Comparison of ENCODE assay signal across 18 cellular contexts in genomic region chr2:233815861-233816260, GRCh38. TPM values are rescaled to one million over a fixed set of nuclear protein-coding genes. Genes with fewer than 3 reads are reported as not detected.
DNase-seq lines count a peak whose midpoint lies in the region; ATAC-seq, FAIRE-seq and TF ChIP-seq lines count a peak whose summit lies in the region.
"Had no signal": no experiment of that assay in that cellular context is flagged by ENCODE, and none has a peak within 500 bp of the region (broad histone marks: within the 10 kb centered on the region; RNA-seq: fewer than 3 reads in every experiment).

No MANE protein-coding gene starts in this region.

- CTCF ChIA-PET in HepG2 (lab: Yijun Ruan, JAX; ENCODE audit: low intra/inter-chr PET ratio, low total read pairs): no interaction called here

- H3K4me1 ChIP-seq in HepG2 (ENCODE audit: insufficient read depth, low read length) (peaks cover 23% of the 10 kb centered on the region), right lobe of liver (peaks cover 0 to 13% (median 0%) of the 10 kb centered on the region in 4 donors), adipocyte (ENCODE audit: control insufficient read depth, insufficient read depth, low read length) (peaks cover 28% of the 10 kb centered on the region), smooth muscle cell (ENCODE audit: low read depth) (no peaks in the 10 kb centered on the region)
- H3K4me1 ChIP-seq: Caco-2 had no signal

- BruUV-seq in HepG2 (replicated peaks; lab: Mats Ljungman, UMichigan): no TSS peak

- TF ChIP-seq EP300 in HepG2 (IDR thresholded peaks at IDR 0.05; ENCODE audit: low read depth in 2 of 2, low read length in 2 of 2) (no peak), HepG2 (CRISPR knock-in tag; IDR thresholded peaks at IDR 0.05; ENCODE audit: borderline replicate concordance) (no peak)

- no peak for DNase-seq in HepG2 (ENCODE audit: low spot score)
- no peak for DNase-seq in right lobe of liver
- peak; percentile 67 for DNase-seq in adipocyte (ENCODE audit: low read depth)
- DNase-seq in fibroblast of the aortic adventitia (ENCODE audit: low read depth): peak; percentile 41
- no peak for DNase-seq in NCI-H82 treated with DMSO at 0.1 percent for 48 hours (lab: John Stamatoyannopoulos, UW; ENCODE audit: unreplicated experiment)
- DNase-seq in smooth muscle cell (lab: John Stamatoyannopoulos, UW; ENCODE audit: unreplicated experiment): no peak
- DNase-seq in DMS114 treated with DMSO at 0.1 percent for 48 hours (lab: John Stamatoyannopoulos, UW; ENCODE audit: unreplicated experiment): no peak
- DNase-seq: 8988T; ACHN; Caco-2; CD8-positive, alpha-beta T cell; DMS53; H7; IMR-90 had no signal

- intact Hi-C loops in HepG2 (cut with micrococcal nuclease; ENCODE audit: unreplicated experiment): no loop called here
- intact Hi-C loops in right lobe of liver (cut with DNase I): no loop called here

- H3K79me2 ChIP-seq in HepG2 (ENCODE audit: insufficient read depth, low read length) (no peaks in the 10 kb centered on the region), smooth muscle cell (ENCODE audit: low read depth) (no peaks in the 10 kb centered on the region)

- TF ChIP-seq RAD21 in HepG2 (CRISPR knock-in tag; IDR thresholded peaks at IDR 0.05): no peak

- TF ChIP-seq POLR2A in HepG2 (IDR thresholded peaks at IDR 0.05; ENCODE audit: insufficient read depth in 1 of 2, low read depth in 2 of 2, low read length in 2 of 2) (no peak), right lobe of liver (IDR thresholded peaks at IDR 0.05) (no peak)

- peak; percentile 47 for FAIRE-seq in HepG2 (lab: Jason Lieb, UNC)

- H3K4me3 ChIP-seq in HepG2 (replicated peaks in 1 of 3; ENCODE audit: insufficient read depth in 1 of 3, low read depth in 2 of 3, low read length in 3 of 3) (no peak overlapping the region), right lobe of liver (no peak overlapping the region), adipocyte (ENCODE audit: low read length) (no peak overlapping the region), fibroblast of the aortic adventitia (ENCODE audit: low read depth, low read length) (no peak overlapping the region), smooth muscle cell (no peak overlapping the region)
- H3K4me3 ChIP-seq: GM23338 had no signal

- H3K27ac ChIP-seq in HepG2 (ENCODE audit: extremely low read length, insufficient read depth, low read length): no peak overlapping the region
- no peak overlapping the region for H3K27ac ChIP-seq in right lobe of liver
- H3K27ac ChIP-seq in smooth muscle cell (ENCODE audit: low read depth): no peak overlapping the region

- H3K9ac ChIP-seq in HepG2 (ENCODE audit: insufficient read depth, low read depth, low read length): no peak overlapping the region
- no peak overlapping the region for H3K9ac ChIP-seq in adipocyte (ENCODE audit: low read length)
- H3K9ac ChIP-seq in smooth muscle cell (ENCODE audit: low read depth): no peak overlapping the region

- no peaks in the 10 kb centered on the region for H3K9me3 ChIP-seq in HepG2 (ENCODE audit: low read length)
- H3K9me3 ChIP-seq in right lobe of liver: no peaks in the 10 kb centered on the region
- H3K9me3 ChIP-seq in adipocyte (ENCODE audit: control insufficient read depth, low read length): no peaks in the 10 kb centered on the region
- H3K9me3 ChIP-seq in smooth muscle cell (replicated peaks; ENCODE audit: low read depth): no peaks in the 10 kb centered on the region
- H3K9me3 ChIP-seq: BE2C, Caco-2 had no signal

- H3K36me3 ChIP-seq in HepG2 (replicated peaks in 1 of 2; ENCODE audit: control insufficient read depth in 1 of 2, insufficient read depth in 2 of 2, low read length in 2 of 2) (no peaks in the 10 kb centered on the region), right lobe of liver (no peaks in the 10 kb centered on the region), adipocyte (ENCODE audit: control insufficient read depth, insufficient read depth, low read length, severe bottlenecking) (no peaks in the 10 kb centered on the region), smooth muscle cell (ENCODE audit: low read depth) (no peaks in the 10 kb centered on the region)
- H3K36me3 ChIP-seq: BE2C had no signal

- no peak for TF ChIP-seq CTCF in HepG2 (CRISPR knock-in tag; IDR thresholded peaks at IDR 0.05)
- no peak for TF ChIP-seq CTCF in right lobe of liver (IDR thresholded peaks at IDR 0.05)
- no peak for TF ChIP-seq CTCF in fibroblast of the aortic adventitia (IDR thresholded peaks at IDR 0.05; ENCODE audit: insufficient read depth, low read length)
- TF ChIP-seq CTCF in smooth muscle cell (IDR thresholded peaks at IDR 0.05; ENCODE audit: borderline replicate concordance, insufficient read depth, poor library complexity, severe bottlenecking): no peak

- H4K20me1 ChIP-seq in HepG2 (ENCODE audit: insufficient read depth, low read length): no peaks in the 10 kb centered on the region
- H4K20me1 ChIP-seq in smooth muscle cell (ENCODE audit: low read depth): no peaks in the 10 kb centered on the region

- H3K27me3 ChIP-seq in HepG2 (ENCODE audit: control insufficient read depth in 1 of 2, insufficient read depth in 2 of 2, low read length in 2 of 2): peaks cover 3 to 33% of the 10 kb centered on the region in 2 experiments; a peak in 4 of 5 replicates
- no peaks in the 10 kb centered on the region for H3K27me3 ChIP-seq in right lobe of liver
- H3K27me3 ChIP-seq in adipocyte (replicated peaks; ENCODE audit: control insufficient read depth, insufficient read depth, low read length): no peaks in the 10 kb centered on the region
- H3K27me3 ChIP-seq in smooth muscle cell (ENCODE audit: low read depth): no peaks in the 10 kb centered on the region
- H3K27me3 ChIP-seq: BE2C had no signal

- H3F3A ChIP-seq in smooth muscle cell (ENCODE audit: low read depth): no peaks in the 10 kb centered on the region

- WGBS in HepG2 (ENCODE audit: low lambda C conversion rate): 83% methylated on average over 6 of the region's 6 CpGs
- WGBS in right lobe of liver (ENCODE audit: insufficient coverage, low coverage, low lambda C conversion rate, missing lambda C conversion rate): 88% methylated on average over 6 of the region's 6 CpGs
- 86% methylated on average over 6 of the region's 6 CpGs for WGBS in smooth muscle cell (ENCODE audit: low lambda C conversion rate)

- in situ Hi-C loops in HepG2 (cut with HindIII; ENCODE audit: extremely low pct_ligation_motif_present, low pct_unique_long_range_greater_than_20kb): no loop called here

- ATAC-seq in HepG2: no peak
- ATAC-seq in right lobe of liver: no peak
- no peak for ATAC-seq in GM18907 (IDR thresholded peaks at IDR 0.05; ENCODE audit: unreplicated experiment)
- ATAC-seq: CD8-positive, alpha-beta T cell; GM23338 had no signal

- H2AFZ ChIP-seq in HepG2 (ENCODE audit: low read length) (no peak overlapping the region), smooth muscle cell (ENCODE audit: low read depth) (no peak overlapping the region)
- H2AFZ ChIP-seq: GM23338 had no signal

- POLR2A ChIA-PET in HepG2 (lab: Yijun Ruan, JAX): no interaction called here

- H3K4me2 ChIP-seq in HepG2 (ENCODE audit: low read depth, low read length) (no peak overlapping the region), smooth muscle cell (no peak overlapping the region)
- H3K4me2 ChIP-seq: GM23338 had no signal

RNA-seq across cellular contexts. Expression of gene MROH2A, which starts 37.7 kb away (rescaled TPM):
- total RNA-seq in HepG2 (2016; rRNA removed; fragmentation: Illumina TruSeq; extraction: Trizol) (0.04 TPM in 1 of 2 replicates, not detected in the other), right lobe of liver (1 to 10 TPM in 4 of 6 experiments, under 1 TPM in 2; 0.49 to 7.6 (median 2.0) TPM), fibroblast of the aortic adventitia (ENCODE audit: low replicate concordance) (under 0.01 TPM in 1 of 2 replicates, not detected in the other), smooth muscle cell (not detected in 2 replicates)
- total RNA-seq in HepG2 (2016; cell fraction: cytosol; rRNA removed; fragmentation: Illumina TruSeq; extraction: Trizol; ENCODE audit: low read depth): not detected in 2 replicates
- total RNA-seq in HepG2 (2016; cell fraction: insoluble cytoplasmic fraction; rRNA removed; fragmentation: Illumina TruSeq; extraction: Trizol): not detected in 2 replicates
- not detected in 2 replicates for total RNA-seq in HepG2 (2016; cell fraction: membrane; rRNA removed; fragmentation: Illumina TruSeq; extraction: Trizol)
- total RNA-seq in HepG2 (2016; cell fraction: nucleus; rRNA removed; fragmentation: Illumina TruSeq; extraction: Trizol): not detected in 2 replicates
- polyA plus RNA-seq in HepG2 (2011; rRNA removed) (0.03 and 0.07 TPM in 2 replicates), smooth muscle cell (not detected in 2 replicates)
- polyA plus RNA-seq in HepG2 (2011; cell fraction: cytosol; rRNA removed): not detected in 2 replicates
- polyA plus RNA-seq in HepG2 (2011; cell fraction: nucleus; rRNA removed): 0.03 and 0.33 TPM in 2 replicates
- polyA plus RNA-seq in HepG2 (2012): not detected in 2 replicates
- polyA plus RNA-seq in HepG2 (2016; cell fraction: cytosol; fragmentation: Illumina TruSeq; extraction: Trizol; ENCODE audit: low read depth): not detected in 2 replicates
- not detected in 2 replicates for polyA plus RNA-seq in HepG2 (2016; cell fraction: insoluble cytoplasmic fraction; fragmentation: Illumina TruSeq; extraction: Trizol; ENCODE audit: low read depth)
- not detected in 2 replicates for polyA plus RNA-seq in HepG2 (2016; cell fraction: membrane; fragmentation: Illumina TruSeq; extraction: Trizol; ENCODE audit: low read depth)
- polyA plus RNA-seq in HepG2 (2016; cell fraction: nucleus; fragmentation: Illumina TruSeq; extraction: Trizol; ENCODE audit: insufficient read depth, low read depth): not detected in 2 replicates
- polyA minus RNA-seq in HepG2 (2011; rRNA and poly(A)+ RNA removed; ENCODE audit: low replicate concordance): not detected in 2 replicates
- polyA minus RNA-seq in HepG2 (2011; cell fraction: cytosol; rRNA and poly(A)+ RNA removed): not detected in 2 replicates
- 0.12 TPM in 1 of 2 replicates, not detected in the other for polyA minus RNA-seq in HepG2 (2011; cell fraction: nucleus; rRNA and poly(A)+ RNA removed)
- total RNA-seq: Caco-2; CD8-positive, alpha-beta T cell; GM23338; H7; IMR-90 had no signal
- polyA plus RNA-seq: CD14-positive monocyte, GM23338, IMR-90 had no signal

RNA-seq across cellular contexts. Expression of gene HJURP, which starts 38.5 kb away (rescaled TPM):
- total RNA-seq in HepG2 (2016; rRNA removed; fragmentation: Illumina TruSeq; extraction: Trizol) (36.3 and 45.9 TPM in 2 replicates), right lobe of liver (1 to 10 TPM in 3 of 6 experiments, under 1 TPM in 3; 0.27 to 2.5 (median 0.89) TPM), fibroblast of the aortic adventitia (ENCODE audit: low replicate concordance) (1.1 and 34.9 TPM in 2 replicates), smooth muscle cell (12.3 and 19.5 TPM in 2 replicates)
- total RNA-seq in HepG2 (2016; cell fraction: cytosol; rRNA removed; fragmentation: Illumina TruSeq; extraction: Trizol; ENCODE audit: low read depth): 12.1 and 14.1 TPM in 2 replicates
- total RNA-seq in HepG2 (2016; cell fraction: insoluble cytoplasmic fraction; rRNA removed; fragmentation: Illumina TruSeq; extraction: Trizol): 35.1 and 51.2 TPM in 2 replicates
- 26.8 and 29.4 TPM in 2 replicates for total RNA-seq in HepG2 (2016; cell fraction: membrane; rRNA removed; fragmentation: Illumina TruSeq; extraction: Trizol)
- 33.4 and 36.8 TPM in 2 replicates for total RNA-seq in HepG2 (2016; cell fraction: nucleus; rRNA removed; fragmentation: Illumina TruSeq; extraction: Trizol)
- polyA plus RNA-seq in HepG2 (2011; rRNA removed) (26.0 and 43.9 TPM in 2 replicates), smooth muscle cell (7.9 and 8.6 TPM in 2 replicates)
- 14.5 and 27.5 TPM in 2 replicates for polyA plus RNA-seq in HepG2 (2011; cell fraction: cytosol; rRNA removed)
- polyA plus RNA-seq in HepG2 (2011; cell fraction: nucleus; rRNA removed): 39.6 and 70.3 TPM in 2 replicates
- 7.6 and 21.0 TPM in 2 replicates for polyA plus RNA-seq in HepG2 (2012)
- polyA plus RNA-seq in HepG2 (2016; cell fraction: cytosol; fragmentation: Illumina TruSeq; extraction: Trizol; ENCODE audit: low read depth): 2.9 and 3.6 TPM in 2 replicates
- 43.4 and 45.0 TPM in 2 replicates for polyA plus RNA-seq in HepG2 (2016; cell fraction: insoluble cytoplasmic fraction; fragmentation: Illumina TruSeq; extraction: Trizol; ENCODE audit: low read depth)
- 5.8 and 7.3 TPM in 2 replicates for polyA plus RNA-seq in HepG2 (2016; cell fraction: membrane; fragmentation: Illumina TruSeq; extraction: Trizol; ENCODE audit: low read depth)
- polyA plus RNA-seq in HepG2 (2016; cell fraction: nucleus; fragmentation: Illumina TruSeq; extraction: Trizol; ENCODE audit: insufficient read depth, low read depth): 88.1 and 90.3 TPM in 2 replicates
- polyA minus RNA-seq in HepG2 (2011; rRNA and poly(A)+ RNA removed; ENCODE audit: low replicate concordance): 91.3 and 113 TPM in 2 replicates
- polyA minus RNA-seq in HepG2 (2011; cell fraction: cytosol; rRNA and poly(A)+ RNA removed): 17.1 and 31.6 TPM in 2 replicates
- 19.5 and 34.5 TPM in 2 replicates for polyA minus RNA-seq in HepG2 (2011; cell fraction: nucleus; rRNA and poly(A)+ RNA removed)
- polyA plus RNA-seq: CD14-positive monocyte had no signal

RNA-seq across cellular contexts. Expression of gene UGT1A1, which starts 55.8 kb away (rescaled TPM):
- total RNA-seq in HepG2 (2016; rRNA removed; fragmentation: Illumina TruSeq; extraction: Trizol) (0.22 and 0.69 TPM in 2 replicates), right lobe of liver (1,000 to 10,000 TPM in 1 of 6 experiments, 100 to 1,000 TPM in 4, 10 to 100 TPM in 1; 97.5 to 1,279 (median 171) TPM), fibroblast of the aortic adventitia (ENCODE audit: low replicate concordance) (not detected in 2 replicates), smooth muscle cell (not detected in 2 replicates)
- total RNA-seq in HepG2 (2016; cell fraction: cytosol; rRNA removed; fragmentation: Illumina TruSeq; extraction: Trizol; ENCODE audit: low read depth): 0.09 TPM in 1 of 2 replicates, not detected in the other
- 0.31 and 0.61 TPM in 2 replicates for total RNA-seq in HepG2 (2016; cell fraction: insoluble cytoplasmic fraction; rRNA removed; fragmentation: Illumina TruSeq; extraction: Trizol)
- 0.12 and 0.17 TPM in 2 replicates for total RNA-seq in HepG2 (2016; cell fraction: membrane; rRNA removed; fragmentation: Illumina TruSeq; extraction: Trizol)
- total RNA-seq in HepG2 (2016; cell fraction: nucleus; rRNA removed; fragmentation: Illumina TruSeq; extraction: Trizol): 0.25 and 0.63 TPM in 2 replicates
- polyA plus RNA-seq in HepG2 (2011; rRNA removed) (0.75 and 3.6 TPM in 2 replicates), smooth muscle cell (not detected in 2 replicates)
- 0.63 and 3.6 TPM in 2 replicates for polyA plus RNA-seq in HepG2 (2011; cell fraction: cytosol; rRNA removed)
- 0.21 and 1.0 TPM in 2 replicates for polyA plus RNA-seq in HepG2 (2011; cell fraction: nucleus; rRNA removed)
- polyA plus RNA-seq in HepG2 (2012): 3.1 and 4.9 TPM in 2 replicates
- 0.11 TPM in 1 of 2 replicates, not detected in the other for polyA plus RNA-seq in HepG2 (2016; cell fraction: cytosol; fragmentation: Illumina TruSeq; extraction: Trizol; ENCODE audit: low read depth)
- 0.17 and 0.35 TPM in 2 replicates for polyA plus RNA-seq in HepG2 (2016; cell fraction: insoluble cytoplasmic fraction; fragmentation: Illumina TruSeq; extraction: Trizol; ENCODE audit: low read depth)
- 0.19 and 0.20 TPM in 2 replicates for polyA plus RNA-seq in HepG2 (2016; cell fraction: membrane; fragmentation: Illumina TruSeq; extraction: Trizol; ENCODE audit: low read depth)
- 0.93 TPM in 1 of 2 replicates, not detected in the other for polyA plus RNA-seq in HepG2 (2016; cell fraction: nucleus; fragmentation: Illumina TruSeq; extraction: Trizol; ENCODE audit: insufficient read depth, low read depth)
- 0.16 and 1.1 TPM in 2 replicates for polyA minus RNA-seq in HepG2 (2011; rRNA and poly(A)+ RNA removed; ENCODE audit: low replicate concordance)
- 0.44 and 2.2 TPM in 2 replicates for polyA minus RNA-seq in HepG2 (2011; cell fraction: cytosol; rRNA and poly(A)+ RNA removed)
- 0.52 and 1.7 TPM in 2 replicates for polyA minus RNA-seq in HepG2 (2011; cell fraction: nucleus; rRNA and poly(A)+ RNA removed)
- total RNA-seq: CD8-positive, alpha-beta T cell; GM23338; H7; IMR-90 had no signal
- polyA plus RNA-seq: CD14-positive monocyte, GM23338, IMR-90 had no signal

Comparison
In these comparisons a context has a peak if more than half of its experiments do, and no peak if none do; other contexts are left out.
1. DNase-seq: peak in adipocyte (single experiment) and fibroblast of the aortic adventitia (single experiment); none in HepG2 (single experiment), right lobe of liver (0 of 3), NCI-H82 treated with DMSO at 0.1 percent for 48 hours (single experiment), smooth muscle cell (single experiment) and DMS114 treated with DMSO at 0.1 percent for 48 hours (single experiment).